In genomic region chr13:51682691-51683090, GRCh38 we compare ENCODE assay signal across 24 cellular contexts.
"Had no signal": no experiment of that assay in that cellular context is flagged by ENCODE, and none has a peak within 500 bp of the region (broad histone marks: within the 10 kb centered on the region; RNA-seq: fewer than 3 reads in every experiment).

No MANE protein-coding gene starts in this region.

- H3K27me3 ChIP-seq: gastrocnemius medialis, upper lobe of right lung had no signal

- H3K4me2 ChIP-seq: smooth muscle cell had no signal

- ATAC-seq: activated CD4-positive, alpha-beta T cell treated with anti-CD3 and anti-CD28 coated beads for 36 hours; activated T-cell treated with anti-CD3 and anti-CD28 coated beads, Interleukin-2, amount 50 U/mL, for 4 hours; gastrocnemius medialis; left ventricle myocardium superior; natural killer cell; sciatic nerve; stimulated activated memory B cell treated with anti-CD40 and anti-IgM and Interleukin-4, amounts not matched to agents 10 μg/mL and 1 μg/mL and 100 μg/mL, for 72 hours; upper lobe of right lung had no signal

- H3K9me3 ChIP-seq: gastrocnemius medialis, upper lobe of right lung had no signal

- H3K4me1 ChIP-seq: gastrocnemius medialis, upper lobe of right lung had no signal

- H3K4me3 ChIP-seq: gastrocnemius medialis, smooth muscle cell, upper lobe of right lung had no signal

- H3K27ac ChIP-seq: gastrocnemius medialis, upper lobe of right lung had no signal

- DNase-seq: activated B cell treated with CpG ODN at 0.5 μM for 24 hours; activated CD4-positive, alpha-beta T cell treated with anti-CD3 and anti-CD28 coated beads for 36 hours; activated CD4-positive, alpha-beta T cell treated with anti-CD3 and anti-CD28 coated beads, Interleukin-2, amount 50 U/mL, for 4 hours; activated CD8-positive, alpha-beta memory T cell treated with anti-CD3 and anti-CD28 coated beads, Interleukin-2, amount 50 U/mL, for 48 hours; activated naive CD4-positive, alpha-beta T cell; activated naive CD8-positive, alpha-beta T cell treated with anti-CD3 and anti-CD28 coated beads for 36 hours; activated T-cell treated with anti-CD3 and anti-CD28 coated beads, Interleukin-2, amount 50 U/mL, for 4 hours; amniotic stem cell; cerebellar nuclear complex; cortex of kidney; endodermal cell; gastrocnemius medialis; hippocampal formation; left ventricle myocardium superior; mammary epithelial cell; midbrain; natural killer cell; stimulated activated CD4-positive, alpha-beta T cell treated with anti-CD3 and anti-CD28 coated beads, Interleukin-15, amount 100 ng/mL, for 24 hours; T-helper 1 cell; T1000; upper lobe of right lung had no signal

- H3K36me3 ChIP-seq: gastrocnemius medialis, upper lobe of right lung had no signal
